In genomic region chr19:7069042-7069903, GRCh38 we compare ENCODE assay signal across 1 cellular context.
TF ChIP-seq lines count a peak whose summit lies in the region.

TSS of gene ZNF557 (plus strand) at chr19:7069703. CDS start at chr19:7075075, 5,372 bp downstream.

TF ChIP-seq in HepG2, 621 proteins besides CTCF, POLR2A, EP300 and RAD21 (continued from another document):
- TF ChIP-seq, protein P1, sequence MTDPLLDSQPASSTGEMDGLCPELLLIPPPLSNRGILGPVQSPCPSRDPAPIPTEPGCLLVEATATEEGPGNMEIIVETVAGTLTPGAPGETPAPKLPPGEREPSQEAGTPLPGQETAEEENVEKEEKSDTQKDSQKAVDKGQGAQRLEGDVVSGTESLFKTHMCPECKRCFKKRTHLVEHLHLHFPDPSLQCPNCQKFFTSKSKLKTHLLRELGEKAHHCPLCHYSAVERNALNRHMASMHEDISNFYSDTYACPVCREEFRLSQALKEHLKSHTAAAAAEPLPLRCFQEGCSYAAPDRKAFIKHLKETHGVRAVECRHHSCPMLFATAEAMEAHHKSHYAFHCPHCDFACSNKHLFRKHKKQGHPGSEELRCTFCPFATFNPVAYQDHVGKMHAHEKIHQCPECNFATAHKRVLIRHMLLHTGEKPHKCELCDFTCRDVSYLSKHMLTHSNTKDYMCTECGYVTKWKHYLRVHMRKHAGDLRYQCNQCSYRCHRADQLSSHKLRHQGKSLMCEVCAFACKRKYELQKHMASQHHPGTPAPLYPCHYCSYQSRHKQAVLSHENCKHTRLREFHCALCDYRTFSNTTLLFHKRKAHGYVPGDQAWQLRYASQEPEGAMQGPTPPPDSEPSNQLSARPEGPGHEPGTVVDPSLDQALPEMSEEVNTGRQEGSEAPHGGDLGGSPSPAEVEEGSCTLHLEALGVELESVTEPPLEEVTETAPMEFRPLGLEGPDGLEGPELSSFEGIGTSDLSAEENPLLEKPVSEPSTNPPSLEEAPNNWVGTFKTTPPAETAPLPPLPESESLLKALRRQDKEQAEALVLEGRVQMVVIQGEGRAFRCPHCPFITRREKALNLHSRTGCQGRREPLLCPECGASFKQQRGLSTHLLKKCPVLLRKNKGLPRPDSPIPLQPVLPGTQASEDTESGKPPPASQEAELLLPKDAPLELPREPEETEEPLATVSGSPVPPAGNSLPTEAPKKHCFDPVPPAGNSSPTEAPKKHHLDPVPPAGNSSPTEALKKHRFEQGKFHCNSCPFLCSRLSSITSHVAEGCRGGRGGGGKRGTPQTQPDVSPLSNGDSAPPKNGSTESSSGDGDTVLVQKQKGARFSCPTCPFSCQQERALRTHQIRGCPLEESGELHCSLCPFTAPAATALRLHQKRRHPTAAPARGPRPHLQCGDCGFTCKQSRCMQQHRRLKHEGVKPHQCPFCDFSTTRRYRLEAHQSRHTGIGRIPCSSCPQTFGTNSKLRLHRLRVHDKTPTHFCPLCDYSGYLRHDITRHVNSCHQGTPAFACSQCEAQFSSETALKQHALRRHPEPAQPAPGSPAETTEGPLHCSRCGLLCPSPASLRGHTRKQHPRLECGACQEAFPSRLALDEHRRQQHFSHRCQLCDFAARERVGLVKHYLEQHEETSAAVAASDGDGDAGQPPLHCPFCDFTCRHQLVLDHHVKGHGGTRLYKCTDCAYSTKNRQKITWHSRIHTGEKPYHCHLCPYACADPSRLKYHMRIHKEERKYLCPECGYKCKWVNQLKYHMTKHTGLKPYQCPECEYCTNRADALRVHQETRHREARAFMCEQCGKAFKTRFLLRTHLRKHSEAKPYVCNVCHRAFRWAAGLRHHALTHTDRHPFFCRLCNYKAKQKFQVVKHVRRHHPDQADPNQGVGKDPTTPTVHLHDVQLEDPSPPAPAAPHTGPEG (CRISPR knock-in tag; IDR thresholded peaks at IDR 0.05): 0 out of 2 replicates have a peak, but pooled peaks have one; percentile 24
- no peak for TF ChIP-seq ONECUT2 (CRISPR knock-in tag; IDR thresholded peaks at IDR 0.05)
- 0 out of 2 replicates have a peak, but pooled peaks have one; percentile 16 for TF ChIP-seq NFE2L1 (CRISPR knock-in tag; IDR thresholded peaks at IDR 0.05; ENCODE audit: borderline replicate concordance)
- TF ChIP-seq RXRA (CRISPR knock-in tag; IDR thresholded peaks at IDR 0.05): no peak
- TF ChIP-seq ZNF33B (CRISPR knock-in tag; IDR thresholded peaks at IDR 0.05): 0 out of 2 replicates have a peak, but pooled peaks have one; percentile 35
- peak; percentile 68 for TF ChIP-seq HNRNPK (IDR thresholded peaks at IDR 0.05; ENCODE audit: low read depth, low read length, poor library complexity, severe bottlenecking)
- no peak for TF ChIP-seq ZNF775 (CRISPR knock-in tag; IDR thresholded peaks at IDR 0.05; ENCODE audit: borderline replicate concordance)
- TF ChIP-seq, protein P2, sequence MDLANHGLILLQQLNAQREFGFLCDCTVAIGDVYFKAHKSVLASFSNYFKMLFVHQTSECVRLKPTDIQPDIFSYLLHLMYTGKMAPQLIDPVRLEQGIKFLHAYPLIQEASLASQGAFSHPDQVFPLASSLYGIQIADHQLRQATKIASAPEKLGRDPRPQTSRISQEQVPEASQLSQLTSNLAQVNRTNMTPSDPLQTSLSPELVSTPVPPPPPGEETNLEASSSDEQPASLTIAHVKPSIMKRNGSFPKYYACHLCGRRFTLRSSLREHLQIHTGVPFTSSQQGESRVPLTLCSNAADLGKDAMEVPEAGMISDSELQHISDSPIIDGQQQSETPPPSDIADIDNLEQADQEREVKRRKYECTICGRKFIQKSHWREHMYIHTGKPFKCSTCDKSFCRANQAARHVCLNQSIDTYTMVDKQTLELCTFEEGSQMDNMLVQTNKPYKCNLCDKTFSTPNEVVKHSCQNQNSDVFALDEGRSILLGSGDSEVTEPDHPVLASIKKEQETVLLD (CRISPR knock-in tag; IDR thresholded peaks at IDR 0.05; ENCODE audit: low read depth): no peak
- TF ChIP-seq BRCA1 (CRISPR knock-in tag; IDR thresholded peaks at IDR 0.05): 0 out of 2 replicates have a peak, but pooled peaks have one; percentile 52
- TF ChIP-seq MLLT10 (CRISPR knock-in tag; IDR thresholded peaks at IDR 0.05): no peak
- peak; percentile 83; the same call in 1 of the 2 replicates for TF ChIP-seq SIN3A (IDR thresholded peaks at IDR 0.05; ENCODE audit: borderline replicate concordance, low read depth, low read length)
- TF ChIP-seq FIP1L1 (IDR thresholded peaks at IDR 0.05; ENCODE audit: borderline replicate concordance, insufficient read depth, low read depth, low read length): no peak
- peak; percentile 66 for TF ChIP-seq TAF1 (CRISPR knock-in tag; IDR thresholded peaks at IDR 0.05)
- no peak for TF ChIP-seq ADNP (CRISPR knock-in tag; IDR thresholded peaks at IDR 0.05)
- peak; percentile 36; the same call in 1 of the 2 replicates for TF ChIP-seq ZNF274 (CRISPR knock-in tag; IDR thresholded peaks at IDR 0.05)
- peak; percentile 44; the same call in 1 of the 2 replicates for TF ChIP-seq TARDBP (CRISPR knock-in tag; IDR thresholded peaks at IDR 0.05)
- TF ChIP-seq NAIF1 (CRISPR knock-in tag; IDR thresholded peaks at IDR 0.05; ENCODE audit: borderline replicate concordance): no peak
- TF ChIP-seq ZNF567 (CRISPR knock-in tag; IDR thresholded peaks at IDR 0.05; ENCODE audit: borderline replicate concordance): peak; percentile 81; the same call in 1 of the 2 replicates
- TF ChIP-seq ISX (CRISPR knock-in tag; conservative IDR thresholded peaks at IDR 0.05): 0 out of 2 replicates have a peak, but pooled peaks have one; percentile 41
- peak; percentile 34; the same call in 1 of the 2 replicates for TF ChIP-seq ZNF605 (CRISPR knock-in tag; IDR thresholded peaks at IDR 0.05)
- TF ChIP-seq GMEB1 (CRISPR knock-in tag; IDR thresholded peaks at IDR 0.05; ENCODE audit: borderline replicate concordance): peak; percentile 68
- TF ChIP-seq PHF20 (CRISPR knock-in tag; IDR thresholded peaks at IDR 0.05): peak; percentile 95
- no peak for TF ChIP-seq RCOR2 (CRISPR knock-in tag; IDR thresholded peaks at IDR 0.05)
- TF ChIP-seq GATA4 (IDR thresholded peaks at IDR 0.05; ENCODE audit: borderline replicate concordance, low read depth): peak; percentile 15; the same call in 1 of the 2 replicates
- TF ChIP-seq SMAD3 (CRISPR knock-in tag; IDR thresholded peaks at IDR 0.05): no peak
- peak; percentile 96 for TF ChIP-seq KAT8 (CRISPR knock-in tag; IDR thresholded peaks at IDR 0.05)
- peak; percentile 91 for TF ChIP-seq PHF8 (CRISPR knock-in tag; IDR thresholded peaks at IDR 0.05)
- peak; percentile 14 for TF ChIP-seq MNT (IDR thresholded peaks at IDR 0.05)
- TF ChIP-seq NCOR1 (IDR thresholded peaks at IDR 0.05; ENCODE audit: borderline replicate concordance, low read length): no peak; the same call in 1 of the 2 replicates
- peak; percentile 56 for TF ChIP-seq SRSF1 (optimal IDR thresholded peaks at IDR 0.05; ENCODE audit: low read depth, low read length)
- 0 out of 2 replicates have a peak, but pooled peaks have one; percentile 64 for TF ChIP-seq ZNF354B (CRISPR knock-in tag; IDR thresholded peaks at IDR 0.05)
- TF ChIP-seq TOE1 (CRISPR knock-in tag; IDR thresholded peaks at IDR 0.05): no peak
- TF ChIP-seq KLF16 (CRISPR knock-in tag; IDR thresholded peaks at IDR 0.05): peak in 1 of 2 experiments; percentile 49; a peak in 1 of 4 replicates
- TF ChIP-seq HIVEP1 (CRISPR knock-in tag; IDR thresholded peaks at IDR 0.05): peak; percentile 33; the same call in 1 of the 2 replicates
- TF ChIP-seq, protein P3, sequence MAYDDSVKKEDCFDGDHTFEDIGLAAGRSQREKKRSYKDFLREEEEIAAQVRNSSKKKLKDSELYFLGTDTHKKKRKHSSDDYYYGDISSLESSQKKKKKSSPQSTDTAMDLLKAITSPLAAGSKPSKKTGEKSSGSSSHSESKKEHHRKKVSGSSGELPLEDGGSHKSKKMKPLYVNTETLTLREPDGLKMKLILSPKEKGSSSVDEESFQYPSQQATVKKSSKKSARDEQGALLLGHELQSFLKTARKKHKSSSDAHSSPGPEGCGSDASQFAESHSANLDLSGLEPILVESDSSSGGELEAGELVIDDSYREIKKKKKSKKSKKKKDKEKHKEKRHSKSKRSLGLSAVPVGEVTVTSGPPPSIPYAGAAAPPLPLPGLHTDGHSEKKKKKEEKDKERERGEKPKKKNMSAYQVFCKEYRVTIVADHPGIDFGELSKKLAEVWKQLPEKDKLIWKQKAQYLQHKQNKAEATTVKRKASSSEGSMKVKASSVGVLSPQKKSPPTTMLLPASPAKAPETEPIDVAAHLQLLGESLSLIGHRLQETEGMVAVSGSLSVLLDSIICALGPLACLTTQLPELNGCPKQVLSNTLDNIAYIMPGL (CRISPR knock-in tag; IDR thresholded peaks at IDR 0.05; ENCODE audit: borderline replicate concordance in 1 of 2, low read depth in 1 of 2): peak in 1 of 2 experiments; percentile 54; a peak in 1 of 4 replicates
- peak; percentile 63 for TF ChIP-seq RBM39 (IDR thresholded peaks at IDR 0.05; ENCODE audit: low read depth, low read length, poor library complexity, severe bottlenecking)
- TF ChIP-seq ZFYVE20 (CRISPR knock-in tag; IDR thresholded peaks at IDR 0.05; ENCODE audit: borderline replicate concordance, low read depth): no peak
- TF ChIP-seq NFE2 (CRISPR knock-in tag; IDR thresholded peaks at IDR 0.05): no peak
- TF ChIP-seq XBP1 (CRISPR knock-in tag; IDR thresholded peaks at IDR 0.05): no peak
- TF ChIP-seq SNAI1 (CRISPR knock-in tag; IDR thresholded peaks at IDR 0.05; ENCODE audit: borderline replicate concordance): 0 out of 2 replicates have a peak, but pooled peaks have one; percentile 47
- TF ChIP-seq NR3C1 (CRISPR knock-in tag; IDR thresholded peaks at IDR 0.05): no peak
- TF ChIP-seq SALL1 (CRISPR knock-in tag; IDR thresholded peaks at IDR 0.05): peak; percentile 80
